Comparison of ENCODE assay signal across 8 cellular contexts in the genomic region with DNA sequence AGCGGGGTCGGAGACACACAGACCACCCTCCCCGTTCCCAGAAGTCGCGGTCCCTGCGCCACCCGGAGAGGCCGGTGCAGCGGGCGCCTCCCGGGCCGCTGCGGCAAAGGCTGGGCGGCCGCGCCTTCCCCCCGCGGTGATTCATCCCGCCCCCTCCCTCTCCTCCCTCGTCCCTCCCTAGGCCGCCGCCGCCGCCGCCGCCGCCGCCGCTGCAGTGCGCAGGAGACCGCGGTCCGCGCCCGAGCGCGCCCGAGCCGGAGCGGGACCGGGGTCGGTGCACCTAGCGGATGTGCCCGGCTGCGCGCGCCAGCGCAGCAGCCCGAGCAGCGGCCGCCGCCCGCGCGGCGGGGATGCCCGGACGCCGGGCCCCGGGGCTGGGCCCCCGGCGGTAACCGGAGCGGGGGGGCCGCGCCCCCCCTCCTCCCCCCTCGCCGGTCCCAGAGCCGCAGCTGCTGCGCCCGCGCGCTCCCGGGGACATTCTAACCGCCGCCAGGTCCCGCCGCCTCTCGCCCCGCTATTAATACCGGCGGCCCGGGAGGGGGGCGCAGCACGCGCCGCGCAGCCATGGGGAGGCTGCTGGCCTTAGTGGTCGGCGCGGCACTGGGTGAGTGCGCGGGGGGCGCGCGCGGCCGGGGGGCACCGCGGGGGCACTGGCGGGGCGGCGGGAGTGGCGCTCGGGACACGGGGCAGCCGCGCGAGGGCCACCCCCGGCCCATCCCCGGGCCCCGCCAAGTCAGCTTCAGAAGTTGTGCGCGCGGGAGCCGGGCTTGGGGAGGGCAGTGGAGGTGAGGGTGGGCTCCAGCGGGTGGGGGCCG. TPM values are rescaled to one million over a fixed set of nuclear protein-coding genes. Genes with fewer than 3 reads are reported as not detected.
DNase-seq lines count a peak whose midpoint lies in the region; ATAC-seq lines count a peak whose summit lies in the region.

A gene (plus strand): TSS at position 214 of the 815 bp plus-strand sequence. CDS start 351 bp downstream, at position 565.

- peaks cover 23% of the 10 kb centered on the region for H3K36me3 Mint-ChIP-seq in effector memory CD8-positive, alpha-beta T cell (ENCODE audit: insufficient read depth)

- peak within 1 kb of the TSS; percentile 44 for H3K4me3 ChIP-seq in mesodermal cell (ENCODE audit: extremely low read depth, insufficient read depth, low read length, poor library complexity, severe bottlenecking)

- ATAC-seq in effector memory CD8-positive, alpha-beta T cell (replicated peaks): peak; percentile 86
- ATAC-seq in HG02970 (IDR thresholded peaks at IDR 0.05; ENCODE audit: low FRiP score, unreplicated experiment): no peak

- H3K9me3 Mint-ChIP-seq in effector memory CD8-positive, alpha-beta T cell: no peaks in the 10 kb centered on the region

- H3K4me1 Mint-ChIP-seq in effector memory CD8-positive, alpha-beta T cell (ENCODE audit: low read depth in 2 of 2): peaks cover 6 to 15% of the 10 kb centered on the region in 2 donors

- peaks cover 0 to 6% of the 10 kb centered on the region in 2 donors for H3K27me3 Mint-ChIP-seq in effector memory CD8-positive, alpha-beta T cell

- DNase-seq in EL (peak; percentile 76), NCI-H1105 treated with DMSO at 0.1 percent for 48 hours (lab: John Stamatoyannopoulos, UW) (peak; percentile 31), NAMALWA (ENCODE audit: low spot score) (no peak)
- DNase-seq in activated CD8-positive, alpha-beta memory T cell treated with anti-CD3 and anti-CD28 coated beads for 4 hours (ENCODE audit: low read depth in 2 of 2): peak; percentile 39 to 48
- DNase-seq in effector memory CD8-positive, alpha-beta T cell: peak; percentile 35 to 59 (median 47)
- DNase-seq in stimulated activated CD8-positive, alpha-beta memory T cell treated with anti-CD3 and anti-CD28 coated beads, Interleukin-15, amount 100 ng/mL, for 48 hours (ENCODE audit: low read depth in 2 of 2): peak; percentile 64 to 66

- H3K27ac ChIP-seq in mesodermal cell (ENCODE audit: low read depth, low read length, severe bottlenecking): no peak within 1 kb of the TSS

- peak within 1 kb of the TSS; percentile 0 to 39 for H3K27ac Mint-ChIP-seq in effector memory CD8-positive, alpha-beta T cell

- 1% methylated on average over 49 to 52 of the region's 118 CpGs for WGBS in mesodermal cell (ENCODE audit: insufficient coverage in 2 of 2), 2 experiments

- peaks cover 3% of the 10 kb centered on the region for H3K4me1 ChIP-seq in mesodermal cell (ENCODE audit: control insufficient read depth, insufficient read depth, low read length, poor library complexity, severe bottlenecking)

- peaks cover 35% of the 10 kb centered on the region for H3K36me3 ChIP-seq in mesodermal cell (ENCODE audit: control insufficient read depth, insufficient read depth, low read length)

- no peaks in the 10 kb centered on the region for H3K9me3 ChIP-seq in mesodermal cell (ENCODE audit: control insufficient read depth, low read length)

- H3K4me3 Mint-ChIP-seq in effector memory CD8-positive, alpha-beta T cell: peak within 1 kb of the TSS; percentile 59 to 85

RNA-seq across cellular contexts. Expression of the gene that starts here (rescaled TPM):
- polyA plus RNA-seq in mesodermal cell (2013, experiment 1 of 2): 3.1 TPM
- polyA plus RNA-seq in mesodermal cell (2013, experiment 2 of 2): 2.6 TPM
